24 cellular contexts compared by ENCODE assay signal in genomic region chr4:189117426-189117825, GRCh38.
DNase-seq lines count a peak whose midpoint lies in the region; ATAC-seq and TF ChIP-seq lines count a peak whose summit lies in the region.
"Had no signal": no experiment of that assay in that cellular context is flagged by ENCODE, and none has a peak within 500 bp of the region (broad histone marks: within the 10 kb centered on the region; RNA-seq: fewer than 3 reads in every experiment).

No MANE protein-coding gene starts in this region.

- H3K27me3 ChIP-seq in brain microvascular endothelial cell (replicated peaks) (no peaks in the 10 kb centered on the region), WERI-Rb-1 (ENCODE audit: insufficient read depth, low read depth, severe bottlenecking) (peaks cover 91% of the 10 kb centered on the region)
- H3K27me3 ChIP-seq: breast epithelium, uterus had no signal

- H3K4me3 ChIP-seq in brain microvascular endothelial cell (ENCODE audit: low read depth, low read length) (no peak overlapping the region), WERI-Rb-1 (ENCODE audit: low read depth, low read length) (no peak overlapping the region)
- H3K4me3 ChIP-seq: breast epithelium, K562, left ventricle myocardium inferior, mucosa of descending colon, uterus had no signal

- DNase-seq in HT1080 (ENCODE audit: low read depth) (peak; percentile 5), brain microvascular endothelial cell (no peak), iris pigment epithelial cell (ENCODE audit: low read depth) (peak; percentile 0), WERI-Rb-1 (no peak)
- no peak for DNase-seq in stimulated activated naive CD8-positive, alpha-beta T cell treated with anti-CD3 and anti-CD28 coated beads, Interleukin-15, Interleukin-2, amounts not matched to agents 100 U/mL and 50 U/mL, for 24 hours
- DNase-seq: ACHN; activated CD4-positive, alpha-beta T cell treated with anti-CD3 and anti-CD28 coated beads, Interleukin-2, amount 50 U/mL, for 1 hour; activated CD8-positive, alpha-beta memory T cell treated with anti-CD3 and anti-CD28 coated beads, Interleukin-2, amount 50 U/mL, for 4 hours; activated effector memory CD4-positive, alpha-beta T cell treated with Interleukin-2 at 50 U/mL for 16 hours; activated naive CD8-positive, alpha-beta T cell treated with anti-CD3 and anti-CD28 coated beads, Interleukin-2, amount 50 U/mL, for 24 hours; CD8-positive, alpha-beta memory T cell; DND-41; left ventricle myocardium inferior; mucosa of descending colon; NCI-H2107; stimulated activated CD8-positive, alpha-beta memory T cell treated with anti-CD3 and anti-CD28 coated beads, Interleukin-4, amount 100 ng/mL, for 48 hours; substantia nigra; uterus had no signal

- H3K36me3 ChIP-seq in brain microvascular endothelial cell (replicated peaks) (no peaks in the 10 kb centered on the region), WERI-Rb-1 (no peaks in the 10 kb centered on the region)
- H3K36me3 ChIP-seq: breast epithelium, left ventricle myocardium inferior, uterus had no signal

- TF ChIP-seq CTCF in C4-2B (conservative IDR thresholded peaks at IDR 0.05) = peak; percentile 8; the same call in 1 of the 2 replicates
- peak; percentile 27 for TF ChIP-seq CTCF in brain microvascular endothelial cell (IDR thresholded peaks at IDR 0.05; ENCODE audit: low read depth, low read length, missing control alignments)
- no peak for TF ChIP-seq CTCF in WERI-Rb-1 (IDR thresholded peaks at IDR 0.05; ENCODE audit: low read depth, low read length)

- no peaks in the 10 kb centered on the region for H3K9me3 ChIP-seq in WERI-Rb-1 (ENCODE audit: severe bottlenecking)
- H3K9me3 ChIP-seq: breast epithelium, left ventricle myocardium inferior, mucosa of descending colon, uterus had no signal

- in situ Hi-C loops in brain microvascular endothelial cell (cut with HindIII; ENCODE audit: low pct_ligation_motif_present, low sequenced_read_pairs) = no loop called here

- no peak for ATAC-seq in stimulated activated naive CD8-positive, alpha-beta T cell treated with anti-CD3 and anti-CD28 coated beads, Interleukin-15, Interleukin-2, amounts not matched to agents 100 U/mL and 50 U/mL, for 24 hours
- ATAC-seq in HG02981 (IDR thresholded peaks at IDR 0.05; ENCODE audit: unreplicated experiment) (no peak), HG02970 (IDR thresholded peaks at IDR 0.05; ENCODE audit: low FRiP score, unreplicated experiment) (no peak)
- ATAC-seq: activated naive CD8-positive, alpha-beta T cell treated with anti-CD3 and anti-CD28 coated beads, Interleukin-2, amount 50 U/mL, for 24 hours; K562; mucosa of descending colon had no signal

- H3K27ac ChIP-seq in C4-2B (no peak overlapping the region), brain microvascular endothelial cell (no peak overlapping the region), WERI-Rb-1 (no peak overlapping the region)
- H3K27ac ChIP-seq: breast epithelium, epithelial cell of prostate, left ventricle myocardium inferior, uterus had no signal

Comparison
In these comparisons a context has a peak if more than half of its experiments do, and no peak if none do; other contexts are left out.
1. DNase-seq: peak in HT1080 (single experiment) and iris pigment epithelial cell (single experiment); none in brain microvascular endothelial cell (single experiment), stimulated activated naive CD8-positive, alpha-beta T cell treated with anti-CD3 and anti-CD28 coated beads, Interleukin-15, Interleukin-2, amounts not matched to agents 100 U/mL and 50 U/mL, for 24 hours (single experiment) and WERI-Rb-1 (single experiment).